8 cellular contexts compared by ENCODE assay signal in genomic region chr2:109128048-109128465, GRCh38. TPM values are rescaled to one million over a fixed set of nuclear protein-coding genes. Genes with fewer than 3 reads are reported as not detected.
A peak's percentile ranks its signal among the peaks of the same experiment; 100 is the strongest.
DNase-seq lines count a peak whose midpoint lies in the region; ATAC-seq, FAIRE-seq and TF ChIP-seq lines count a peak whose summit lies in the region.

No MANE protein-coding gene starts in this region.

- no peak overlapping the region for H2AFZ ChIP-seq in HepG2 (ENCODE audit: low read length)

- ATAC-seq in HG02798 (IDR thresholded peaks at IDR 0.05; ENCODE audit: poor library complexity, unreplicated experiment) (peak; percentile 50), HepG2 (peak; percentile 91), HG03108 (IDR thresholded peaks at IDR 0.05; ENCODE audit: unreplicated experiment) (no peak)

- BruUV-seq in HepG2 (replicated peaks; lab: Mats Ljungman, UMichigan): no TSS peak

- no peak overlapping the region for H3K9ac ChIP-seq in HepG2 (ENCODE audit: insufficient read depth, low read depth, low read length)

- H3K4me1 ChIP-seq in HepG2 (ENCODE audit: insufficient read depth, low read length): peaks cover 13% of the 10 kb centered on the region

- no peaks in the 10 kb centered on the region for H3K36me3 ChIP-seq in HepG2 (replicated peaks in 1 of 2; ENCODE audit: control insufficient read depth in 1 of 2, insufficient read depth in 2 of 2, low read length in 2 of 2)

- peak; percentile 96 for TF ChIP-seq RAD21 in HepG2 (CRISPR knock-in tag; IDR thresholded peaks at IDR 0.05)

- no peaks in the 10 kb centered on the region for H3K9me3 ChIP-seq in HepG2 (ENCODE audit: low read length)

- in situ Hi-C loops in HepG2 (cut with HindIII; ENCODE audit: extremely low pct_ligation_motif_present, low pct_unique_long_range_greater_than_20kb): loop anchor here (5.0 kb wide), 1 partner anchor 374 kb away; no protein-coding TSS in a partner anchor

- peak; percentile 59 for FAIRE-seq in HepG2 (lab: Jason Lieb, UNC)

- H3K79me2 ChIP-seq in HepG2 (ENCODE audit: insufficient read depth, low read length): no peaks in the 10 kb centered on the region

- WGBS in HepG2 (ENCODE audit: low lambda C conversion rate): under 1% methylated on average over 18 of the region's 46 CpGs

- H3K4me3 ChIP-seq in HepG2 (replicated peaks in 1 of 3; ENCODE audit: insufficient read depth in 1 of 3, low read depth in 2 of 3, low read length in 3 of 3): peak overlapping the region; percentile 49 to 72 (median 54)

- DNase-seq in DMS153 (lab: John Stamatoyannopoulos, UW) (peak; percentile 69), NCI-H446 treated with DMSO at 0.1 percent for 48 hours (lab: John Stamatoyannopoulos, UW) (peak; percentile 79), dermis microvascular lymphatic vessel endothelial cell (ENCODE audit: low read depth in 2 of 2) (peak; percentile 69 to 90), HepG2 (ENCODE audit: low spot score) (peak; percentile 47)
- DNase-seq in activated CD4-positive, alpha-beta T cell treated with anti-CD3 and anti-CD28 coated beads, Interleukin-2, amount 50 U/mL, for 24 hours (ENCODE audit: low read depth in 1 of 2, low spot score in 1 of 2): peak; percentile 47 to 55
- peak; percentile 66 for DNase-seq in stimulated activated CD4-positive, alpha-beta T cell treated with anti-CD3 and anti-CD28 coated beads, Interleukin-1b, Interleukin-23, amount 100 ng/mL, for 48 hours

- H4K20me1 ChIP-seq in HepG2 (ENCODE audit: insufficient read depth, low read length): no peaks in the 10 kb centered on the region

- no peak for TF ChIP-seq POLR2A in HepG2 (IDR thresholded peaks at IDR 0.05; ENCODE audit: insufficient read depth in 1 of 2, low read depth in 2 of 2, low read length in 2 of 2)

- no peak overlapping the region for H3K27ac ChIP-seq in HepG2 (ENCODE audit: extremely low read length, insufficient read depth, low read length)

- intact Hi-C loops in HepG2 (cut with micrococcal nuclease; ENCODE audit: unreplicated experiment): loop anchor here (1.0 kb wide), 2 partner anchors 268 to 378 kb away; no protein-coding TSS in a partner anchor

- TF ChIP-seq EP300 in HepG2 (IDR thresholded peaks at IDR 0.05; ENCODE audit: low read depth in 2 of 2, low read length in 2 of 2) (no peak), HepG2 (CRISPR knock-in tag; IDR thresholded peaks at IDR 0.05; ENCODE audit: borderline replicate concordance) (no peak)

- TF ChIP-seq CTCF in HepG2 (CRISPR knock-in tag; IDR thresholded peaks at IDR 0.05): peak; percentile 99

- H3K27me3 ChIP-seq in HepG2 (ENCODE audit: control insufficient read depth in 1 of 2, insufficient read depth in 2 of 2, low read length in 2 of 2): peaks cover 2 to 51% of the 10 kb centered on the region in 2 experiments; a peak in 4 of 5 replicates

- CTCF ChIA-PET in HepG2 (lab: Yijun Ruan, JAX; ENCODE audit: low intra/inter-chr PET ratio, low total read pairs): interaction anchor here (0.8 to 3.2 kb wide), 3 partner anchors 362 to 388 kb away, joined by 3 to 38 read pairs (median 4); no protein-coding TSS in a partner anchor

- H3K4me2 ChIP-seq in HepG2 (ENCODE audit: low read depth, low read length): peak overlapping the region; percentile 82

- POLR2A ChIA-PET in HepG2 (lab: Yijun Ruan, JAX): no interaction called here

TF ChIP-seq in HepG2, 621 proteins besides CTCF, POLR2A, EP300 and RAD21 (continues in another document):
- TF ChIP-seq ZNF253 (CRISPR knock-in tag; IDR thresholded peaks at IDR 0.05; ENCODE audit: borderline replicate concordance) (peak; percentile 83; the same call in 1 of the 2 replicates), PCBP1 (IDR thresholded peaks at IDR 0.05; ENCODE audit: borderline replicate concordance, low read depth, low read length) (0 out of 2 replicates have a peak, but pooled peaks have one; percentile 12), ZNF225 (CRISPR knock-in tag; IDR thresholded peaks at IDR 0.05) (no peak), SMC3 (IDR thresholded peaks at IDR 0.05; ENCODE audit: low read length) (peak; percentile 56; the same call in 1 of the 2 replicates), CREB3 (CRISPR knock-in tag; IDR thresholded peaks at IDR 0.05) (0 out of 2 replicates have a peak, but pooled peaks have one; percentile 38), ZNF124 (CRISPR knock-in tag; IDR thresholded peaks at IDR 0.05) (0 out of 2 replicates have a peak, but pooled peaks have one; percentile 42), ZNF747 (CRISPR knock-in tag; IDR thresholded peaks at IDR 0.05; ENCODE audit: borderline replicate concordance) (0 out of 2 replicates have a peak, but pooled peaks have one; percentile 18), GABPA (IDR thresholded peaks at IDR 0.05; ENCODE audit: low read depth, low read length) (no peak), GABPA (CRISPR knock-in tag; IDR thresholded peaks at IDR 0.05; ENCODE audit: low read depth) (peak; percentile 53; the same call in 1 of the 2 replicates), TP53 (CRISPR knock-in tag; conservative IDR thresholded peaks at IDR 0.05) (0 out of 2 replicates have a peak, but pooled peaks have one; percentile 40), CHD2 (IDR thresholded peaks at IDR 0.05; ENCODE audit: low read depth, low read length) (no peak), TCF12 (IDR thresholded peaks at IDR 0.05) (no peak), TCF12 (CRISPR knock-in tag; IDR thresholded peaks at IDR 0.05) (peak; percentile 38; the same call in 1 of the 2 replicates), NR2F6 (IDR thresholded peaks at IDR 0.05) (no peak), NR2F6 (CRISPR knock-in tag; IDR thresholded peaks at IDR 0.05) (no peak), BHLHE40 (IDR thresholded peaks at IDR 0.05; ENCODE audit: low read length) (no peak), HOXA3 (CRISPR knock-in tag; IDR thresholded peaks at IDR 0.05) (peak; percentile 52), CBX1 (IDR thresholded peaks at IDR 0.05; ENCODE audit: low read depth) (peak; percentile 73), SPEN (CRISPR knock-in tag; IDR thresholded peaks at IDR 0.05; ENCODE audit: low read depth) (peak; percentile 48; the same call in 1 of the 2 replicates), ISL2 (CRISPR knock-in tag; IDR thresholded peaks at IDR 0.05) (peak; percentile 60; the same call in 1 of the 2 replicates), HMGA1 (CRISPR knock-in tag; conservative IDR thresholded peaks at IDR 0.05) (no peak)
- TF ChIP-seq, protein P1, sequence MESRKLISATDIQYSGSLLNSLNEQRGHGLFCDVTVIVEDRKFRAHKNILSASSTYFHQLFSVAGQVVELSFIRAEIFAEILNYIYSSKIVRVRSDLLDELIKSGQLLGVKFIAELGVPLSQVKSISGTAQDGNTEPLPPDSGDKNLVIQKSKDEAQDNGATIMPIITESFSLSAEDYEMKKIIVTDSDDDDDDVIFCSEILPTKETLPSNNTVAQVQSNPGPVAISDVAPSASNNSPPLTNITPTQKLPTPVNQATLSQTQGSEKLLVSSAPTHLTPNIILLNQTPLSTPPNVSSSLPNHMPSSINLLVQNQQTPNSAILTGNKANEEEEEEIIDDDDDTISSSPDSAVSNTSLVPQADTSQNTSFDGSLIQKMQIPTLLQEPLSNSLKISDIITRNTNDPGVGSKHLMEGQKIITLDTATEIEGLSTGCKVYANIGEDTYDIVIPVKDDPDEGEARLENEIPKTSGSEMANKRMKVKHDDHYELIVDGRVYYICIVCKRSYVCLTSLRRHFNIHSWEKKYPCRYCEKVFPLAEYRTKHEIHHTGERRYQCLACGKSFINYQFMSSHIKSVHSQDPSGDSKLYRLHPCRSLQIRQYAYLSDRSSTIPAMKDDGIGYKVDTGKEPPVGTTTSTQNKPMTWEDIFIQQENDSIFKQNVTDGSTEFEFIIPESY (CRISPR knock-in tag; IDR thresholded peaks at IDR 0.05): 0 out of 2 replicates have a peak, but pooled peaks have one; percentile 29

RNA-seq across cellular contexts. Expression of gene SH3RF3, which starts 0.9 kb away (rescaled TPM):
- 4.5 and 8.9 TPM in 2 replicates for total RNA-seq in dermis microvascular lymphatic vessel endothelial cell
- 0.04 TPM in 1 of 2 replicates, not detected in the other for total RNA-seq in HepG2 (2016; rRNA removed; fragmentation: Illumina TruSeq; extraction: Trizol)
- total RNA-seq in HepG2 (2016; cell fraction: cytosol; rRNA removed; fragmentation: Illumina TruSeq; extraction: Trizol; ENCODE audit: low read depth): not detected in 2 replicates
- 0.02 TPM in 1 of 2 replicates, not detected in the other for total RNA-seq in HepG2 (2016; cell fraction: insoluble cytoplasmic fraction; rRNA removed; fragmentation: Illumina TruSeq; extraction: Trizol)
- total RNA-seq in HepG2 (2016; cell fraction: membrane; rRNA removed; fragmentation: Illumina TruSeq; extraction: Trizol): not detected in 2 replicates
- total RNA-seq in HepG2 (2016; cell fraction: nucleus; rRNA removed; fragmentation: Illumina TruSeq; extraction: Trizol): not detected in 2 replicates
- 0.01 TPM in 1 of 2 replicates, not detected in the other for polyA plus RNA-seq in HepG2 (2011; rRNA removed)
- not detected in 2 replicates for polyA plus RNA-seq in HepG2 (2011; cell fraction: cytosol; rRNA removed)
- 0.02 TPM in 1 of 2 replicates, not detected in the other for polyA plus RNA-seq in HepG2 (2011; cell fraction: nucleus; rRNA removed)
- 0.03 and 0.05 TPM in 2 replicates for polyA plus RNA-seq in HepG2 (2012)
- polyA plus RNA-seq in HepG2 (2016; cell fraction: cytosol; fragmentation: Illumina TruSeq; extraction: Trizol; ENCODE audit: low read depth): not detected in 2 replicates
- 0.03 TPM in 1 of 2 replicates, not detected in the other for polyA plus RNA-seq in HepG2 (2016; cell fraction: insoluble cytoplasmic fraction; fragmentation: Illumina TruSeq; extraction: Trizol; ENCODE audit: low read depth)
- polyA plus RNA-seq in HepG2 (2016; cell fraction: membrane; fragmentation: Illumina TruSeq; extraction: Trizol; ENCODE audit: low read depth): not detected in 2 replicates
- polyA plus RNA-seq in HepG2 (2016; cell fraction: nucleus; fragmentation: Illumina TruSeq; extraction: Trizol; ENCODE audit: insufficient read depth, low read depth): not detected in 2 replicates
- polyA minus RNA-seq in HepG2 (2011; rRNA and poly(A)+ RNA removed; ENCODE audit: low replicate concordance): 1.4 TPM in 1 of 2 replicates, not detected in the other
- not detected in 2 replicates for polyA minus RNA-seq in HepG2 (2011; cell fraction: cytosol; rRNA and poly(A)+ RNA removed)
- 0.12 and 0.13 TPM in 2 replicates for polyA minus RNA-seq in HepG2 (2011; cell fraction: nucleus; rRNA and poly(A)+ RNA removed)
